Comparison of ENCODE assay signal across 24 cellular contexts in genomic region chr9:131523451-131524435, GRCh38. TPM values are rescaled to one million over a fixed set of nuclear protein-coding genes. Genes with fewer than 3 reads are reported as not detected.
A peak's percentile ranks its signal among the peaks of the same experiment; 100 is the strongest.
DNase-seq lines count a peak whose midpoint lies in the region; ATAC-seq and TF ChIP-seq lines count a peak whose summit lies in the region.
"Had no signal": no experiment of that assay in that cellular context is flagged by ENCODE, and none has a peak within 500 bp of the region (broad histone marks: within the 10 kb centered on the region; RNA-seq: fewer than 3 reads in every experiment).

No MANE protein-coding gene starts in this region.

- H3K27me3 Mint-ChIP-seq in endothelial cell (ENCODE audit: unreplicated experiment), result peaks cover 11% of the 10 kb centered on the region
- H3K27me3 Mint-ChIP-seq: B cell; central memory CD8-positive, alpha-beta T cell; stimulated activated naive CD8-positive, alpha-beta T cell treated with anti-CD3 and anti-CD28 coated beads, Interleukin-15, Interleukin-2, amounts not matched to agents 100 ng/mL and 50 ng/mL, for 24 hours had no signal

- H3F3A ChIP-seq in PC-9 (ENCODE audit: insufficient read depth, low read depth), result peaks cover 8% of the 10 kb centered on the region

- ATAC-seq in HG03108 (IDR thresholded peaks at IDR 0.05; ENCODE audit: unreplicated experiment) (no peak), HG02610 (IDR thresholded peaks at IDR 0.05; ENCODE audit: unreplicated experiment) (no peak)

- no peaks in the 10 kb centered on the region for H3K79me2 ChIP-seq in PC-9 (ENCODE audit: low read depth)

- intact Hi-C loops in PC-9 (cut with micrococcal nuclease; ENCODE audit: unreplicated experiment), result no loop called here
- intact Hi-C loops in posterior vena cava (cut with DNase I), result loop anchor here in 1 of 2 donors (5.0 kb wide), 1 partner anchor 1634 kb away; no protein-coding TSS in a partner anchor

- peak; percentile 15 for DNase-seq in GM10266 (ENCODE audit: extremely low spot score)
- DNase-seq in PC-9, result no peak
- no peak for DNase-seq in endothelial cell (ENCODE audit: low spot score)
- DNase-seq in posterior vena cava (ENCODE audit: low spot score), result peak; percentile 75
- no peak for DNase-seq in glomerular visceral epithelial cell (ENCODE audit: extremely low spot score)
- DNase-seq: activated CD4-positive, CD25-positive, alpha-beta regulatory T cell treated with anti-CD3 and anti-CD28 coated beads, Interleukin-2, amount 50 U/mL, for 72 hours; activated effector memory CD4-positive, alpha-beta T cell treated with anti-CD3 and anti-CD28 coated beads, Interleukin-2, amount 50 U/mL, for 16 hours; Calu3; effector memory CD4-positive, alpha-beta T cell; glutamatergic neuron; NCI-H526; OCI-M1; ovary; stimulated activated CD4-positive, alpha-beta T cell treated with anti-CD3 and anti-CD28 coated beads, Interleukin-1b, Interleukin-23, amount 100 ng/mL, for 48 hours; transverse colon had no signal

- H3K27me3 ChIP-seq in PC-9 (ENCODE audit: insufficient read depth, low read depth), result no peaks in the 10 kb centered on the region
- H3K27me3 ChIP-seq: ovary, SJSA1, transverse colon had no signal

- no peak overlapping the region for H3K4me2 ChIP-seq in PC-9

- TF ChIP-seq CTCF in GM10266 (IDR thresholded peaks at IDR 0.05; ENCODE audit: control insufficient read depth, insufficient read depth, low read depth, missing control alignments) (no peak), PC-9 (conservative IDR thresholded peaks at IDR 0.05) (no peak), endothelial cell (IDR thresholded peaks at IDR 0.05; ENCODE audit: unreplicated experiment) (no peak)

- 0 out of 2 replicates have a peak overlapping the region, but pooled peaks have one; percentile 6 for H3K27ac ChIP-seq in PC-9
- H3K27ac ChIP-seq: ovary, SJSA1, transverse colon had no signal

- no peak overlapping the region for H2AFZ ChIP-seq in PC-9

- H4K20me1 ChIP-seq in PC-9 (ENCODE audit: insufficient read depth), result peaks cover 14% of the 10 kb centered on the region

- POLR2A ChIA-PET in PC-9 (lab: Charles Lee; ENCODE audit: unreplicated experiment), result no interaction called here

- no TSS peak for BruUV-seq in PC-9 (replicated peaks; lab: Mats Ljungman, UMichigan)

- no peaks in the 10 kb centered on the region for H3K9me3 ChIP-seq in PC-9 (ENCODE audit: insufficient read depth, low read depth)
- H3K9me3 ChIP-seq: ovary, SJSA1, transverse colon had no signal

- H3K4me3 Mint-ChIP-seq in endothelial cell (ENCODE audit: unreplicated experiment), result no peak overlapping the region
- H3K4me3 Mint-ChIP-seq: B cell; central memory CD8-positive, alpha-beta T cell; stimulated activated naive CD8-positive, alpha-beta T cell treated with anti-CD3 and anti-CD28 coated beads, Interleukin-15, Interleukin-2, amounts not matched to agents 100 ng/mL and 50 ng/mL, for 24 hours; T-helper 2 cell treated with Interferon-gamma antibody and Interleukin-4, amounts not matched to agents 5 μg/mL and 100 μg/mL, for 36 hours had no signal

- H3K4me1 ChIP-seq in PC-9 (replicated peaks; ENCODE audit: insufficient read depth), result no peaks in the 10 kb centered on the region
- H3K4me1 ChIP-seq: SJSA1, transverse colon had no signal

- H3K9me2 ChIP-seq in PC-9 (ENCODE audit: insufficient read depth), result no peaks in the 10 kb centered on the region

- no peaks in the 10 kb centered on the region for H3K4me1 Mint-ChIP-seq in endothelial cell (ENCODE audit: unreplicated experiment)
- H3K4me1 Mint-ChIP-seq: B cell; central memory CD8-positive, alpha-beta T cell had no signal

- no peaks in the 10 kb centered on the region for H3K9me3 Mint-ChIP-seq in endothelial cell (ENCODE audit: unreplicated experiment)
- H3K9me3 Mint-ChIP-seq: central memory CD8-positive, alpha-beta T cell; stimulated activated naive CD8-positive, alpha-beta T cell treated with anti-CD3 and anti-CD28 coated beads, Interleukin-15, Interleukin-2, amounts not matched to agents 100 ng/mL and 50 ng/mL, for 24 hours; T-helper 2 cell treated with Interferon-gamma antibody and Interleukin-4, amounts not matched to agents 5 μg/mL and 100 μg/mL, for 36 hours had no signal

- H3K4me3 ChIP-seq in PC-9, result no peak overlapping the region
- H3K4me3 ChIP-seq: ovary, SJSA1, transverse colon had no signal

- peaks cover 53% of the 10 kb centered on the region for H3K36me3 Mint-ChIP-seq in endothelial cell (ENCODE audit: low read depth, unreplicated experiment)

- H3K27ac Mint-ChIP-seq in endothelial cell (ENCODE audit: unreplicated experiment), result peak overlapping the region; percentile 30
- H3K27ac Mint-ChIP-seq: B cell; stimulated activated naive CD8-positive, alpha-beta T cell treated with anti-CD3 and anti-CD28 coated beads, Interleukin-15, Interleukin-2, amounts not matched to agents 100 ng/mL and 50 ng/mL, for 24 hours; T-helper 2 cell treated with Interferon-gamma antibody and Interleukin-4, amounts not matched to agents 5 μg/mL and 100 μg/mL, for 36 hours had no signal

- peaks cover 7% of the 10 kb centered on the region; the same call in 1 of the 2 replicates for H3K36me3 ChIP-seq in PC-9 (ENCODE audit: low read depth)
- H3K36me3 ChIP-seq: ovary had no signal

- CTCF ChIA-PET in PC-9 (lab: Charles Lee), result no interaction called here

RNA-seq across cellular contexts. Expression of gene UCK1, which starts 7.3 kb away (rescaled TPM):
- total RNA-seq in PC-9 (2021) (31.7 and 33.5 TPM in 2 replicates), endothelial cell (ENCODE audit: unreplicated experiment) (23.0 TPM), posterior vena cava (10 to 100 TPM; 16.8 to 18.8 TPM)

RNA-seq across cellular contexts. Expression of gene POMT1, which starts 21.0 kb away (rescaled TPM):
- 35.3 and 45.8 TPM in 2 replicates for total RNA-seq in PC-9 (2021)
- total RNA-seq in endothelial cell (ENCODE audit: unreplicated experiment), result 57.6 TPM
- total RNA-seq in posterior vena cava, result 10 to 100 TPM; 18.2 to 22.8 TPM

RNA-seq across cellular contexts. Expression of gene PRRT1B, which starts 21.6 kb away (rescaled TPM):
- not detected in 2 replicates for total RNA-seq in PC-9 (2021)
- not detected for total RNA-seq in endothelial cell (ENCODE audit: unreplicated experiment)
- total RNA-seq in posterior vena cava, result not detected
- total RNA-seq: B cell, Calu3, fibroblast of lung, H4, SJSA1 had no signal

Comparison
In these comparisons a context has a peak if more than half of its experiments do, and no peak if none do; other contexts are left out.
1. DNase-seq: peak in GM10266 (single experiment) and posterior vena cava (single experiment); none in PC-9 (0 of 2), endothelial cell (single experiment) and glomerular visceral epithelial cell (single experiment).